In the genomic region with DNA sequence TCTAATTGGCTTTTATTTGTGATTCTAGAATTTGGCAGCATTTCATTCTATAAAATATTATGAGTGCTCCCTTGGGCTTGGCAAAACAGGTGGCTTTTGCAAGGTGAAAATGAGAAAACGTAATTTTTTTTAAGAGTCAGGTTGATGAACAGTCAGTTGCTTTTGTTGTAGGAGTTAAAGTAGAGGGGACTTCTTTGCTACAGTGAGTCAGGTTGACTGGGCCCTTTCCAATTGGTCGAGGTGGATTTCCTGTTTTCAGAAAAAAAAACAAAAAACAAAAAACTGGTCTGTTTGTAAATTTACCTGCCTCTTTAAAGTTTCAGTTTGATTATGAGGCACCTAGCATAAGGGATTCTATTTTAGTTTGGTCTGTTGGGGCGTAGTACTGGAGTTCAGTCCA, we compare ENCODE assay signal across 35 cellular contexts.
"Had no signal": no experiment of that assay in that cellular context is flagged by ENCODE, and none has a peak within 500 bp of the region (broad histone marks: within the 10 kb centered on the region; RNA-seq: fewer than 3 reads in every experiment).

No MANE protein-coding gene starts in this region.

- ATAC-seq: effector memory CD8-positive, alpha-beta T cell; gastrocnemius medialis; naive thymus-derived CD4-positive, alpha-beta T cell; psoas muscle; stimulated activated naive B cell treated with anti-CD40 and anti-IgM and Interleukin-4, amounts not matched to agents 10 μg/mL and 1 μg/mL and 100 μg/mL, for 72 hours had no signal

- H3K36me3 ChIP-seq: adrenal gland, cardiac muscle cell, gastrocnemius medialis, sigmoid colon, stomach, thyroid gland, upper lobe of left lung, vagina had no signal

- H2AFZ ChIP-seq: parathyroid adenoma had no signal

- H3K4me1 Mint-ChIP-seq: activated CD4-positive, alpha-beta T cell treated with anti-CD3 and anti-CD28 coated beads, Interleukin-2, amount 10 ng/mL, durations not matched to agents 24 days and 14 days; activated naive CD8-positive, alpha-beta T cell treated with anti-CD3 and anti-CD28 coated beads for 36 hours; brain; immature natural killer cell; mesothelial cell of epicardium; naive thymus-derived CD4-positive, alpha-beta T cell; stimulated activated naive B cell treated with anti-CD40 and anti-IgM and Interleukin-4, amounts not matched to agents 10 μg/mL and 1 μg/mL and 100 μg/mL, for 72 hours had no signal

- H3K79me2 ChIP-seq: parathyroid adenoma had no signal

- H3K9ac ChIP-seq: parathyroid adenoma had no signal

- H3K27me3 Mint-ChIP-seq: activated CD4-positive, alpha-beta memory T cell treated with anti-CD3 and anti-CD28 coated beads for 36 hours; activated CD4-positive, alpha-beta T cell treated with anti-CD3 and anti-CD28 coated beads, Interleukin-2, amount 10 ng/mL, durations not matched to agents 24 days and 14 days; activated naive CD8-positive, alpha-beta T cell treated with anti-CD3 and anti-CD28 coated beads for 36 hours; brain; effector memory CD8-positive, alpha-beta T cell; naive thymus-derived CD4-positive, alpha-beta T cell; stimulated activated naive B cell treated with anti-CD40 and anti-IgM and Interleukin-4, amounts not matched to agents 10 μg/mL and 1 μg/mL and 100 μg/mL, for 72 hours had no signal

- H3K9me3 ChIP-seq: adrenal gland, gastrocnemius medialis, psoas muscle, sigmoid colon, stomach, thyroid gland, upper lobe of left lung, vagina had no signal

- DNase-seq: activated CD4-positive, alpha-beta memory T cell treated with anti-CD3 and anti-CD28 coated beads for 36 hours; activated CD4-positive, alpha-beta T cell treated with anti-CD3 and anti-CD28 coated beads, Interleukin-2, amount 10 ng/mL, durations not matched to agents 24 days and 14 days; activated CD4-positive, CD25-positive, alpha-beta regulatory T cell treated with anti-CD3 and anti-CD28 coated beads, Interleukin-2, amount 50 U/mL, for 72 hours; activated CD8-positive, alpha-beta memory T cell treated with anti-CD3 and anti-CD28 coated beads, Interleukin-2, amount 50 U/mL, for 4 hours; activated effector memory CD4-positive, alpha-beta T cell treated with anti-CD3 and anti-CD28 coated beads, Interleukin-2, amount 50 U/mL, for 16 hours; activated naive CD4-positive, alpha-beta T cell treated with anti-CD3 and anti-CD28 coated beads for 36 hours; activated naive CD8-positive, alpha-beta T cell treated with anti-CD3 and anti-CD28 coated beads for 36 hours; activated T-cell treated with anti-CD3 and anti-CD28 coated beads, Interleukin-2, amount 50 U/mL, for 1 hour; adrenal gland; aorta; dorsolateral prefrontal cortex; effector memory CD8-positive, alpha-beta T cell; erythroblast; gastrocnemius medialis; hippocampal formation; immature natural killer cell; naive thymus-derived CD4-positive, alpha-beta T cell; nucleus accumbens; psoas muscle; sigmoid colon; small intestine; stimulated activated naive B cell treated with anti-CD40 and anti-IgM and Interleukin-4, amounts not matched to agents 10 μg/mL and 1 μg/mL and 100 μg/mL, for 72 hours; stomach; thyroid gland; upper lobe of left lung had no signal

- H3K27ac ChIP-seq: adrenal gland, cardiac muscle cell, coronary artery, dorsolateral prefrontal cortex, gastrocnemius medialis, parathyroid adenoma, psoas muscle, sigmoid colon, stomach, thyroid gland, upper lobe of left lung, vagina, VCaP had no signal

- H3K27me3 ChIP-seq: adrenal gland, cardiac muscle cell, dorsolateral prefrontal cortex, gastrocnemius medialis, sigmoid colon, stomach, thyroid gland, upper lobe of left lung, vagina had no signal

- H3K27ac Mint-ChIP-seq: activated CD4-positive, alpha-beta memory T cell treated with anti-CD3 and anti-CD28 coated beads for 36 hours; activated CD4-positive, alpha-beta T cell treated with anti-CD3 and anti-CD28 coated beads, Interleukin-2, amount 10 ng/mL, durations not matched to agents 24 days and 14 days; activated naive CD4-positive, alpha-beta T cell treated with anti-CD3 and anti-CD28 coated beads for 36 hours; activated naive CD8-positive, alpha-beta T cell treated with anti-CD3 and anti-CD28 coated beads for 36 hours; activated T-helper 1 cell treated with anti-CD3 and anti-CD28 coated beads, Interleukin-12 subunit alpha, Interleukin-12 subunit beta, Interleukin-2, Interleukin-4 antibody, amounts not matched to agents 30 ng/mL and 10 ng/mL and 1 ng/mL, durations not matched to agents 14 hours and 24 hours and 36 hours; brain; effector memory CD8-positive, alpha-beta T cell; immature natural killer cell; mesothelial cell of epicardium; naive thymus-derived CD4-positive, alpha-beta T cell; stimulated activated naive B cell treated with anti-CD40 and anti-IgM and Interleukin-4, amounts not matched to agents 10 μg/mL and 1 μg/mL and 100 μg/mL, for 72 hours; T-helper 2 cell treated with Interferon-gamma antibody and Interleukin-4, amounts not matched to agents 5 μg/mL and 100 μg/mL, for 36 hours had no signal

- H3K4me1 ChIP-seq: adrenal gland, gastrocnemius medialis, parathyroid adenoma, psoas muscle, sigmoid colon, stomach, thyroid gland, upper lobe of left lung, vagina had no signal

- H3K9me3 Mint-ChIP-seq: brain; mesothelial cell of epicardium; stimulated activated naive B cell treated with anti-CD40 and anti-IgM and Interleukin-4, amounts not matched to agents 10 μg/mL and 1 μg/mL and 100 μg/mL, for 72 hours had no signal

- H3K4me3 Mint-ChIP-seq: activated CD4-positive, alpha-beta memory T cell treated with anti-CD3 and anti-CD28 coated beads for 36 hours; activated CD4-positive, alpha-beta T cell treated with anti-CD3 and anti-CD28 coated beads, Interleukin-2, amount 10 ng/mL, durations not matched to agents 24 days and 14 days; activated naive CD4-positive, alpha-beta T cell treated with anti-CD3 and anti-CD28 coated beads for 36 hours; activated naive CD8-positive, alpha-beta T cell treated with anti-CD3 and anti-CD28 coated beads for 36 hours; activated T-helper 1 cell treated with anti-CD3 and anti-CD28 coated beads, Interleukin-12 subunit alpha, Interleukin-12 subunit beta, Interleukin-2, Interleukin-4 antibody, amounts not matched to agents 30 ng/mL and 10 ng/mL and 1 ng/mL, durations not matched to agents 14 hours and 24 hours and 36 hours; brain; effector memory CD8-positive, alpha-beta T cell; immature natural killer cell; mesothelial cell of epicardium; naive thymus-derived CD4-positive, alpha-beta T cell; stimulated activated naive B cell treated with anti-CD40 and anti-IgM and Interleukin-4, amounts not matched to agents 10 μg/mL and 1 μg/mL and 100 μg/mL, for 72 hours; T-helper 2 cell treated with Interferon-gamma antibody and Interleukin-4, amounts not matched to agents 5 μg/mL and 100 μg/mL, for 36 hours had no signal

- H3K36me3 Mint-ChIP-seq: activated CD4-positive, alpha-beta memory T cell treated with anti-CD3 and anti-CD28 coated beads for 36 hours; activated naive CD8-positive, alpha-beta T cell treated with anti-CD3 and anti-CD28 coated beads for 36 hours; brain; mesothelial cell of epicardium; stimulated activated naive B cell treated with anti-CD40 and anti-IgM and Interleukin-4, amounts not matched to agents 10 μg/mL and 1 μg/mL and 100 μg/mL, for 72 hours had no signal

- H3K4me3 ChIP-seq: adrenal gland, cardiac muscle cell, coronary artery, dorsolateral prefrontal cortex, gastrocnemius medialis, psoas muscle, sigmoid colon, stomach, thyroid gland, upper lobe of left lung, vagina had no signal

- FAIRE-seq: small intestine, TTC549 had no signal
